ENCODE assay signal across 8 cellular contexts in the genomic region with DNA sequence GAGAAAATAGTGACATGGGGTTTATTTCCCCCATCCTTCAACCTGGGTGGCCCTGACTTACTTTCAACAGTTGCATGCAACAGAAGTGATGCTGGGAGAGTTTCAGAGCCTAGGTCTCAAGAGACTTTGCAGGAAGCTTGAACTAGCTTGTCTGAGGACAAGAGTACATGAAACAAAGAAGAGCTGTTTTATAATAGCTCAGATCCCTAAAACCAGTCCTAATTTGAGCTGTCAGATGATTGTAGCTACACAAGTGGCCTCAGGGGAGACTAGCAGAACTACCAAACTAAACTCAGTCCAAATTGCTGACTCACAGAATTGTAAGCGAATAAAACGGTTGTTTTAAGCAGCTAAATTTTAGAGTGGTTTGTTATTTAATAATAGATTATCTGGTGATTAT. TPM values are rescaled to one million over a fixed set of nuclear protein-coding genes. Genes with fewer than 3 reads are reported as not detected.
DNase-seq lines count a peak whose midpoint lies in the region; ATAC-seq and TF ChIP-seq lines count a peak whose summit lies in the region.
"Had no signal": no experiment of that assay in that cellular context is flagged by ENCODE, and none has a peak within 500 bp of the region (broad histone marks: within the 10 kb centered on the region; RNA-seq: fewer than 3 reads in every experiment).

No MANE protein-coding gene starts in this region.

- intact Hi-C loops in dorsolateral prefrontal cortex (cut with DNase I) = no loop called here

- no peaks in the 10 kb centered on the region for H3K27me3 ChIP-seq in dorsolateral prefrontal cortex

- no peak for TF ChIP-seq CTCF in dorsolateral prefrontal cortex (IDR thresholded peaks at IDR 0.05 in 54 of 56, conservative IDR thresholded peaks at IDR 0.05 in 2 of 56; ENCODE audit: low read depth in 1 of 56, partially characterized antibody in 56 of 56)

- ATAC-seq in GM18909 (IDR thresholded peaks at IDR 0.05; ENCODE audit: poor library complexity, unreplicated experiment) (peak; percentile 98), HG02884 (IDR thresholded peaks at IDR 0.05; ENCODE audit: unreplicated experiment) (peak; percentile 88)
- ATAC-seq: Panc1 had no signal

- peak; percentile 41 for DNase-seq in NOMO-1 treated with DMSO at 0.1 percent for 48 hours (lab: John Stamatoyannopoulos, UW; ENCODE audit: unreplicated experiment)
- DNase-seq in renal cortical epithelial cell (ENCODE audit: low read depth) = peak; percentile 30
- no peak for DNase-seq in ureter (ENCODE audit: low spot score)
- DNase-seq in cerebellum (ENCODE audit: low spot score) = no peak
- no peak for DNase-seq in dorsolateral prefrontal cortex

- peak overlapping the region in 6 of 59 donors; percentile 18 to 49 (median 32) for H3K27ac ChIP-seq in dorsolateral prefrontal cortex

- no peak overlapping the region for H3K4me3 ChIP-seq in dorsolateral prefrontal cortex

RNA-seq across cellular contexts. Expression of a gene that starts 17.1 kb away (rescaled TPM):
- 33.0 and 56.4 TPM in 2 replicates for total RNA-seq in renal cortical epithelial cell
- total RNA-seq in ureter = 49.1 TPM
- total RNA-seq in cerebellum = 43.3 TPM
- 10 to 100 TPM; 32.3 to 65.7 (median 46.7) TPM for total RNA-seq in dorsolateral prefrontal cortex

Comparison
In these comparisons a context has a peak if more than half of its experiments do, and no peak if none do; other contexts are left out.
1. DNase-seq: peak in NOMO-1 treated with DMSO at 0.1 percent for 48 hours (single experiment) and renal cortical epithelial cell (single experiment); none in ureter (single experiment), cerebellum (single experiment) and dorsolateral prefrontal cortex (0 of 10).